In the genomic region with DNA sequence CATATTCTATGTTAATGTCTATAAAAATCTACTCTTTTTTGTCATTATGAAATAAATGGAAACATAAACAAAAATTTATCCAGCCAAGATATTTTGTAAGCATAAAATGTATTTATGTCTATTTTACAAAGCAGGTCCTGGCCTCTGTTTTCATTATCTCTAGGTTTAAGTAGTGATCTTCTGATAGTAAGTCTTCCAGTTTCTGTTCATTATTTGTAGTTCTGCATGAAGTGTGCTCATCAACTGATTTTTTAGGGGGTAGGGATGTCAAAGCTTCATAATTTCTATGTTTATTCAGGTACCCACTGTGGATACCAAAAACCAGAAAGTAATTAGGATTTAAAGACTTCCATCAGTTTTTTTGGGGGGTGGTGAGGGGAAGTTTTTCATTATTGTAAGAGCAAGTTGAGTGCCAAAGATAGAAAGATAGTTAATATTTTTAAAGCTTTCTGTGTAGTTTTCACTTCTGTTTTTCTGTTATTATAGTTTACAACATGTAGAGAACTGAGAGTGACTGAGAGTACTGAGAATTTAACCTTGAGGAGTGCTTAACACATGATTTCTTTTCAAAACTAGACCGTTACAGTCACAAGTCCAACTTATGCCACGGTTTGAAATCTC, we compare ENCODE assay signal across 15 cellular contexts. TPM values are rescaled to one million over a fixed set of nuclear protein-coding genes. Genes with fewer than 3 reads are reported as not detected.
DNase-seq lines count a peak whose midpoint lies in the region; ATAC-seq and TF ChIP-seq lines count a peak whose summit lies in the region.
"Had no signal": no experiment of that assay in that cellular context is flagged by ENCODE, and none has a peak within 500 bp of the region (broad histone marks: within the 10 kb centered on the region; RNA-seq: fewer than 3 reads in every experiment).

No MANE protein-coding gene starts in this region.

- H3K4me3 ChIP-seq in endodermal cell (ENCODE audit: low read length), result no peak overlapping the region
- no peak overlapping the region for H3K4me3 ChIP-seq in ovary
- H3K4me3 ChIP-seq: K562, prostate gland had no signal

- H3K27me3 ChIP-seq in endodermal cell (ENCODE audit: control insufficient read depth, insufficient read depth, low read length, poor library complexity, severe bottlenecking), result no peaks in the 10 kb centered on the region
- H3K27me3 ChIP-seq in ovary, result no peaks in the 10 kb centered on the region

- intact Hi-C loops in left colon (cut with DNase I, micrococcal nuclease), result no loop called here
- intact Hi-C loops in ovary (cut with DNase I), result no loop called here

- 100% methylated on average over 1 to 2 of the region's 2 CpGs for WGBS in endodermal cell (ENCODE audit: insufficient coverage in 1 of 2, insufficient read length in 1 of 2), 2 experiments
- 44 to 67% (median 61%) methylated on average over 2 of the region's 2 CpGs for WGBS in ovary, 3 donors

- in situ Hi-C loops in GM13976 (cut with MboI; ENCODE audit: low sequenced_read_pairs, unreplicated experiment) (no loop called here), ACHN (cut with HindIII; ENCODE audit: low pct_ligation_motif_present, low pct_unique_long_range_greater_than_20kb, low sequenced_read_pairs) (no loop called here)

- TF ChIP-seq POLR2A in ovary (IDR thresholded peaks at IDR 0.05), result no peak

- no peaks in the 10 kb centered on the region for H3K36me3 Mint-ChIP-seq in endodermal cell (ENCODE audit: low read depth)

- peaks cover 10% of the 10 kb centered on the region for H3K9me3 Mint-ChIP-seq in endodermal cell

- H3K9me3 ChIP-seq in endodermal cell (ENCODE audit: control insufficient read depth, low read length) (no peaks in the 10 kb centered on the region), ovary (no peaks in the 10 kb centered on the region)
- H3K9me3 ChIP-seq: prostate gland had no signal

- peak; percentile 50 for DNase-seq in GM13976 (ENCODE audit: low spot score)
- DNase-seq in endodermal cell, result no peak
- no peak for DNase-seq in left colon
- no peak for DNase-seq in ovary
- no peak for DNase-seq in ACHN
- DNase-seq: activated CD4-positive, CD25-positive, alpha-beta regulatory T cell; midbrain; SHP77 treated with DMSO at 0.1 percent for 48 hours; stimulated activated CD4-positive, alpha-beta T cell treated with anti-CD3 and anti-CD28 coated beads, Interleukin-4, amount 100 ng/mL, for 24 hours had no signal

- TF ChIP-seq CTCF in GM13976 (IDR thresholded peaks at IDR 0.05; ENCODE audit: borderline replicate concordance, control extremely low read depth, extremely low read depth, insufficient read depth, missing control alignments) (no peak), endodermal cell (conservative IDR thresholded peaks at IDR 0.05) (no peak), ovary (IDR thresholded peaks at IDR 0.05) (no peak)

- H3K27ac Mint-ChIP-seq in endodermal cell, result no peak overlapping the region
- H3K27ac Mint-ChIP-seq: activated T-helper 17 cell treated with anti-CD3 and anti-CD28 coated beads, Interleukin-2, amount 50 U/mL, for 72 hours had no signal

- H3K4me3 Mint-ChIP-seq in endodermal cell, result no peak overlapping the region
- H3K4me3 Mint-ChIP-seq: activated T-helper 17 cell treated with anti-CD3 and anti-CD28 coated beads, Interleukin-2, amount 50 U/mL, for 72 hours had no signal

- H3K36me3 ChIP-seq in endodermal cell (ENCODE audit: control insufficient read depth, insufficient read depth, low read length), result no peaks in the 10 kb centered on the region
- H3K36me3 ChIP-seq in ovary, result no peaks in the 10 kb centered on the region
- H3K36me3 ChIP-seq: prostate gland had no signal

- ATAC-seq in GM19397 (IDR thresholded peaks at IDR 0.05; ENCODE audit: unreplicated experiment), result peak; percentile 85
- peak; percentile 82 for ATAC-seq in HG02759 (IDR thresholded peaks at IDR 0.05; ENCODE audit: unreplicated experiment)
- peak; percentile 91 for ATAC-seq in HG03457 (IDR thresholded peaks at IDR 0.05; ENCODE audit: unreplicated experiment)
- no peak for ATAC-seq in left colon
- ATAC-seq: activated T-helper 17 cell treated with anti-CD3 and anti-CD28 coated beads, Interleukin-2, amount 50 U/mL, for 72 hours; K562 had no signal

- H3K4me1 ChIP-seq in endodermal cell (ENCODE audit: control insufficient read depth, insufficient read depth, low read length) (peaks cover 5% of the 10 kb centered on the region), ovary (ENCODE audit: insufficient read depth) (no peaks in the 10 kb centered on the region)
- H3K4me1 ChIP-seq: prostate gland had no signal

- H3K9ac ChIP-seq in endodermal cell (ENCODE audit: extremely low read depth, low read length, poor library complexity, severe bottlenecking), result no peak overlapping the region

- H3K27ac ChIP-seq in endodermal cell (ENCODE audit: low read depth, low read length) (no peak overlapping the region), ovary (no peak overlapping the region)
- H3K27ac ChIP-seq: prostate gland had no signal

- TF ChIP-seq EP300 in ovary (IDR thresholded peaks at IDR 0.05), result no peak

- no peaks in the 10 kb centered on the region for H3K27me3 Mint-ChIP-seq in endodermal cell (ENCODE audit: insufficient read depth)
- H3K27me3 Mint-ChIP-seq: activated T-helper 17 cell treated with anti-CD3 and anti-CD28 coated beads, Interleukin-2, amount 50 U/mL, for 72 hours had no signal

- peaks cover 3% of the 10 kb centered on the region for H3K4me1 Mint-ChIP-seq in endodermal cell
- H3K4me1 Mint-ChIP-seq: activated T-helper 17 cell treated with anti-CD3 and anti-CD28 coated beads, Interleukin-2, amount 50 U/mL, for 72 hours had no signal

RNA-seq across cellular contexts. Expression of a gene that starts 30.6 kb away (rescaled TPM):
- 1 to 10 TPM in 1 of 2 donors, under 1 TPM in 1; 0.77 to 3.2 TPM for total RNA-seq in endodermal cell
- polyA plus RNA-seq in endodermal cell (2013, experiment 1 of 2), result 20.4 TPM
- 19.0 TPM for polyA plus RNA-seq in endodermal cell (2013, experiment 2 of 2)
- 10 to 100 TPM in 1 of 2 donors, 1 to 10 TPM in 1; 1.9 to 14.2 TPM for total RNA-seq in left colon
- 1 to 10 TPM; 1.3 to 7.9 (median 5.0) TPM for total RNA-seq in ovary
- polyA plus RNA-seq in ovary, result 10 to 100 TPM in 1 of 2 donors, under 1 TPM in 1; 0.97 to 11.7 TPM
- total RNA-seq: activated T-helper 17 cell treated with anti-CD3 and anti-CD28 coated beads, Interleukin-2, amount 50 U/mL, for 72 hours had no signal
